Comparison of ENCODE assay signal across 7 cellular contexts in genomic region chr9:101957705-101958104, GRCh38.
"Had no signal": no experiment of that assay in that cellular context is flagged by ENCODE, and none has a peak within 500 bp of the region (broad histone marks: within the 10 kb centered on the region; RNA-seq: fewer than 3 reads in every experiment).

No MANE protein-coding gene starts in this region.

- H3K27ac ChIP-seq: GM23248 had no signal

- H3K9me3 ChIP-seq: HAP-1 had no signal

- H3K9ac ChIP-seq: GM23248 had no signal

- H2AFZ ChIP-seq: GM23248 had no signal

- H3K36me3 ChIP-seq: HAP-1 had no signal

- DNase-seq: GM23248, GOT3, H7, HFFc6, IMR-90 had no signal

- H3K4me3 ChIP-seq: GM23248, HAP-1, K562 had no signal

- H3K4me1 ChIP-seq: HAP-1 had no signal
